1 cellular context compared by ENCODE assay signal in genomic region chr19:6529351-6529750, GRCh38.
TF ChIP-seq lines count a peak whose summit lies in the region.

No MANE protein-coding gene starts in this region.

TF ChIP-seq in K562, 482 proteins besides CTCF, POLR2A, EP300 and RAD21 (continued from another document):
- TF ChIP-seq HMBOX1 (IDR thresholded peaks at IDR 0.05) (no peak), HDGF (IDR thresholded peaks at IDR 0.05) (peak; percentile 44; the same call in 1 of the 2 replicates), NCOA4 (IDR thresholded peaks at IDR 0.05; ENCODE audit: partially characterized antibody) (peak; percentile 86), ZBTB11 (CRISPR knock-in tag; IDR thresholded peaks at IDR 0.05) (no peak), NFATC3 (IDR thresholded peaks at IDR 0.05) (no peak), FUS (optimal IDR thresholded peaks at IDR 0.05; ENCODE audit: low read depth, low read length) (no peak), ZNF165 (CRISPR knock-in tag; IDR thresholded peaks at IDR 0.05; ENCODE audit: borderline replicate concordance) (no peak), ZFPM2 (CRISPR knock-in tag; IDR thresholded peaks at IDR 0.05) (no peak), SRSF3 (IDR thresholded peaks at IDR 0.05; ENCODE audit: insufficient read depth, low read length) (no peak), ZZZ3 (IDR thresholded peaks at IDR 0.05) (no peak), REST (CRISPR knock-in tag; IDR thresholded peaks at IDR 0.05; ENCODE audit: low read depth) (no peak), ZNF75A (CRISPR knock-in tag; IDR thresholded peaks at IDR 0.05) (no peak), ZNF507 (tag; conservative IDR thresholded peaks at IDR 0.05) (no peak), BMI1 (IDR thresholded peaks at IDR 0.05; ENCODE audit: low read length) (no peak), MTA1 (IDR thresholded peaks at IDR 0.05; ENCODE audit: borderline replicate concordance) (peak; percentile 61; the same call in 1 of the 2 replicates), TEAD1 (CRISPR knock-in tag; IDR thresholded peaks at IDR 0.05) (no peak), ZSCAN32 (CRISPR knock-in tag; IDR thresholded peaks at IDR 0.05) (no peak), HDAC1 (IDR thresholded peaks at IDR 0.05) (peak in 1 of 2 experiments; percentile 47; a peak in 1 of 4 replicates), E2F8 (IDR thresholded peaks at IDR 0.05; ENCODE audit: low read depth, partially characterized antibody) (no peak), EHMT2 (IDR thresholded peaks at IDR 0.05) (0 out of 2 replicates have a peak, but pooled peaks have one; percentile 33), ELF2 (CRISPR knock-in tag; IDR thresholded peaks at IDR 0.05) (no peak)
TF ChIP-seq in K562: peak in this region for 29.
